ENCODE assay signal across 9 cellular contexts in the genomic region with DNA sequence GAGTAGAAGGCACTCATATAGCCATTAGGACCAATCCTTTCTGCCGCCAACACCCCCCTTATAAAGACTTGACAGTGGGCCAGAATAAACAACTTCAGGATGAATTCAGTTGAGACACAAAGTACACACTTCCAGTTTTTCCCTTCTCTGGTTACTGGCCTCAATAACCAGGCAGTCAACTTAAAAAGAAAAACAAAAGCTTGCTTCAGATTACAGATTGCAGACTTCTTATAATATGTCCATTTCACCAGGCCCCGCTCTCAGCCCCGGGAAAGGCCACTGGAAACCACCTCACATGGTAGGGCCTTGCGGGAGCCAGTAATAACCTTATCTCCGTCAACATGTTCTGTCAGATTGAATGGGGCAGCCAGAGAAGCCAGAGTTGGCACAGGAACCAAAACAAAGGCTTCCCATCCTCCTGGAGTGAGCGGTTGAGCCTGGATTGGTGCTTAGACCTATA.
DNase-seq lines count a peak whose midpoint lies in the region; ATAC-seq and TF ChIP-seq lines count a peak whose summit lies in the region.
"Had no signal": no experiment of that assay in that cellular context is flagged by ENCODE, and none has a peak within 500 bp of the region (broad histone marks: within the 10 kb centered on the region; RNA-seq: fewer than 3 reads in every experiment).

No MANE protein-coding gene starts in this region.

- H3K27me3 ChIP-seq in PC-9 (ENCODE audit: insufficient read depth, low read depth): no peaks in the 10 kb centered on the region

- H3K4me1 ChIP-seq in PC-9 (replicated peaks; ENCODE audit: insufficient read depth): peaks cover 94% of the 10 kb centered on the region

- peak overlapping the region; percentile 92 for H3K27ac ChIP-seq in PC-9

- POLR2A ChIA-PET in PC-9 (lab: Charles Lee; ENCODE audit: unreplicated experiment): interaction anchor here (0.5 to 0.7 kb wide), 4 partner anchors 16 to 979 kb away, joined by 3 to 7 read pairs (median 4); partner anchors contain the start of gene CHCHD2

- peaks cover 96% of the 10 kb centered on the region for H3K79me2 ChIP-seq in PC-9 (ENCODE audit: low read depth)

- no peak for ATAC-seq in HG02885 (IDR thresholded peaks at IDR 0.05; ENCODE audit: poor library complexity, unreplicated experiment)

- peaks cover 84% of the 10 kb centered on the region for H3F3A ChIP-seq in PC-9 (ENCODE audit: insufficient read depth, low read depth)

- H4K20me1 ChIP-seq in PC-9 (ENCODE audit: insufficient read depth): no peaks in the 10 kb centered on the region

- peaks cover 36% of the 10 kb centered on the region; the same call in 1 of the 2 replicates for H3K36me3 ChIP-seq in PC-9 (ENCODE audit: low read depth)

- H3K4me3 ChIP-seq in PC-9 (no peak overlapping the region), fibroblast of pulmonary artery (replicated peaks; ENCODE audit: low read depth, low read length) (no peak overlapping the region)

- H2AFZ ChIP-seq in PC-9: no peak overlapping the region

- peak overlapping the region; percentile 72; the same call in 1 of the 2 replicates for H3K4me2 ChIP-seq in PC-9

- CTCF ChIA-PET in PC-9 (lab: Charles Lee): interaction anchor here (2.2 kb wide), 1 partner anchor 17 kb away, joined by 9 read pairs; no protein-coding TSS in a partner anchor

- no peaks in the 10 kb centered on the region for H3K9me3 ChIP-seq in PC-9 (ENCODE audit: insufficient read depth, low read depth)

- no TSS peak for BruUV-seq in PC-9 (replicated peaks; lab: Mats Ljungman, UMichigan)

- DNase-seq in DMS79 treated with DMSO at 0.1 percent for 48 hours (lab: John Stamatoyannopoulos, UW): peak; percentile 99
- no peak for DNase-seq in PC-9
- DNase-seq in fibroblast of pulmonary artery (ENCODE audit: low read depth): peak; percentile 88
- peak; percentile 76 for DNase-seq in renal cortical epithelial cell (ENCODE audit: low read depth)
- no peak for DNase-seq in NOMO-1 treated with DMSO at 0.1 percent for 48 hours (lab: John Stamatoyannopoulos, UW; ENCODE audit: unreplicated experiment)
- DNase-seq in NOMO-1 (lab: John Stamatoyannopoulos, UW; ENCODE audit: unreplicated experiment in 2 of 2): no peak
- DNase-seq in GM03348 (ENCODE audit: low spot score): no peak
- DNase-seq: activated naive CD4-positive, alpha-beta T cell treated with anti-CD3 and anti-CD28 coated beads, Interleukin-2, amount 10 ng/mL, durations not matched to agents 7 days and 5 days had no signal

- intact Hi-C loops in PC-9 (cut with micrococcal nuclease; ENCODE audit: unreplicated experiment): no loop called here

- no peaks in the 10 kb centered on the region for H3K9me2 ChIP-seq in PC-9 (ENCODE audit: insufficient read depth)

- TF ChIP-seq CTCF in PC-9 (conservative IDR thresholded peaks at IDR 0.05): no peak
- TF ChIP-seq CTCF in fibroblast of pulmonary artery (IDR thresholded peaks at IDR 0.05; ENCODE audit: low read length, missing control alignments): no peak

Comparison
In these comparisons a context has a peak if more than half of its experiments do, and no peak if none do; other contexts are left out.
1. DNase-seq: peak in DMS79 treated with DMSO at 0.1 percent for 48 hours (single experiment), fibroblast of pulmonary artery (single experiment) and renal cortical epithelial cell (single experiment); none in PC-9 (0 of 2), NOMO-1 treated with DMSO at 0.1 percent for 48 hours (single experiment), NOMO-1 (0 of 2) and GM03348 (single experiment).